In genomic region chr3:2937578-2937977, GRCh38 we compare ENCODE assay signal across 22 cellular contexts.
DNase-seq lines count a peak whose midpoint lies in the region; ATAC-seq and TF ChIP-seq lines count a peak whose summit lies in the region.
"Had no signal": no experiment of that assay in that cellular context is flagged by ENCODE, and none has a peak within 500 bp of the region (broad histone marks: within the 10 kb centered on the region; RNA-seq: fewer than 3 reads in every experiment).

No MANE protein-coding gene starts in this region.

- H3K27me3 ChIP-seq in right cardiac atrium (ENCODE audit: control insufficient read depth, insufficient read depth) = no peaks in the 10 kb centered on the region
- H3K27me3 ChIP-seq in left ventricle myocardium inferior (ENCODE audit: low read depth) = peaks cover 15% of the 10 kb centered on the region
- no peaks in the 10 kb centered on the region for H3K27me3 ChIP-seq in aorta (ENCODE audit: control insufficient read depth in 1 of 2, insufficient read depth in 2 of 2, low read length in 1 of 2)
- H3K27me3 ChIP-seq: BE2C had no signal

- H3K27me3 Mint-ChIP-seq in activated T-cell treated with anti-CD3 and anti-CD28 coated beads, Interleukin-2, amount 50 U/mL, for 4 hours (ENCODE audit: low read depth) = peaks cover 15% of the 10 kb centered on the region
- H3K27me3 Mint-ChIP-seq: type B pancreatic cell had no signal

- intact Hi-C loops in right cardiac atrium (cut with DNase I) (no loop called here), left ventricle myocardium inferior (cut with micrococcal nuclease) (no loop called here), aorta (cut with DNase I) (no loop called here)

- H3K9me3 Mint-ChIP-seq in activated T-cell treated with anti-CD3 and anti-CD28 coated beads, Interleukin-2, amount 50 U/mL, for 4 hours = no peaks in the 10 kb centered on the region
- H3K9me3 Mint-ChIP-seq: activated CD4-positive, alpha-beta T cell treated with anti-CD3 and anti-CD28 coated beads, Interleukin-2, amount 10 ng/mL, durations not matched to agents 7 days and 5 days; type B pancreatic cell had no signal

- H3K4me3 ChIP-seq in right cardiac atrium (ENCODE audit: low read length) (no peak overlapping the region), left ventricle myocardium inferior (no peak overlapping the region), aorta (ENCODE audit: low read length in 2 of 2) (no peak overlapping the region), foreskin fibroblast (ENCODE audit: low read depth in 1 of 2, low read length in 2 of 2) (no peak overlapping the region)

- H3K36me3 Mint-ChIP-seq in activated T-cell treated with anti-CD3 and anti-CD28 coated beads, Interleukin-2, amount 50 U/mL, for 4 hours (ENCODE audit: insufficient read depth) = no peaks in the 10 kb centered on the region
- H3K36me3 Mint-ChIP-seq: type B pancreatic cell had no signal

- no peaks in the 10 kb centered on the region for H3K4me1 Mint-ChIP-seq in activated T-cell treated with anti-CD3 and anti-CD28 coated beads, Interleukin-2, amount 50 U/mL, for 4 hours (ENCODE audit: low read depth)
- H3K4me1 Mint-ChIP-seq: activated CD4-positive, alpha-beta T cell treated with anti-CD3 and anti-CD28 coated beads, Interleukin-2, amount 10 ng/mL, durations not matched to agents 7 days and 5 days had no signal

- H3K4me1 ChIP-seq in right cardiac atrium (ENCODE audit: control insufficient read depth, insufficient read depth, low read length) (no peaks in the 10 kb centered on the region), left ventricle myocardium inferior (no peaks in the 10 kb centered on the region), aorta (ENCODE audit: control insufficient read depth in 1 of 2, insufficient read depth in 2 of 2, low read length in 2 of 2) (no peaks in the 10 kb centered on the region)
- H3K4me1 ChIP-seq: BE2C had no signal

- ATAC-seq in right cardiac atrium (peak; percentile 70 to 78), aorta (ENCODE audit: low FRiP score) (peak; percentile 36)
- ATAC-seq in activated T-cell treated with anti-CD3 and anti-CD28 coated beads, Interleukin-2, amount 50 U/mL, for 4 hours = no peak
- ATAC-seq: HepG2 had no signal

- H3K27ac ChIP-seq in right cardiac atrium (ENCODE audit: low read length) (no peak overlapping the region), left ventricle myocardium inferior (replicated peaks) (no peak overlapping the region), aorta (ENCODE audit: low read depth in 1 of 2, low read length in 2 of 2) (no peak overlapping the region)

- DNase-seq in right cardiac atrium (peak in 1 of 3 donors; percentile 17), left ventricle myocardium inferior (no peak), NCI-H748 treated with DMSO at 0.1 percent for 48 hours (lab: John Stamatoyannopoulos, UW) (peak; percentile 4), cerebellar cortex (ENCODE audit: low spot score) (peak; percentile 16), aorta (no peak), foreskin fibroblast (no peak), islet precursor cell (no peak)
- DNase-seq in activated T-cell treated with anti-CD3 and anti-CD28 coated beads, Interleukin-2, amount 50 U/mL, for 4 hours = no peak
- DNase-seq: ACHN; activated CD4-positive, alpha-beta T cell treated with anti-CD3 and anti-CD28 coated beads, Interleukin-2, amount 10 ng/mL, durations not matched to agents 7 days and 5 days; activated effector memory CD4-positive, alpha-beta T cell treated with anti-CD3 and anti-CD28 coated beads, Interleukin-2, amount 50 U/mL, for 16 hours; activated T-cell treated with anti-CD3 and anti-CD28 coated beads, Interleukin-2, amount 50 U/mL, for 1 hour; BE2C; caudate nucleus; DMS53; GF-D8; Karpas-422; NCI-H510A treated with DMSO at 0.1 percent for 48 hours; stimulated activated naive CD4-positive, alpha-beta T cell; SW 1271 had no signal

- TF ChIP-seq CTCF in left ventricle myocardium inferior (IDR thresholded peaks at IDR 0.05; ENCODE audit: borderline replicate concordance) (no peak), foreskin fibroblast (IDR thresholded peaks at IDR 0.05; ENCODE audit: low read depth, low read length) (no peak)

- WGBS in right cardiac atrium = 25% methylated on average over 2 of the region's 2 CpGs
- 24% methylated on average over 2 of the region's 2 CpGs for WGBS in aorta, 2 donors

- H3K36me3 ChIP-seq in left ventricle myocardium inferior (no peaks in the 10 kb centered on the region), aorta (ENCODE audit: control insufficient read depth in 1 of 2, insufficient read depth in 2 of 2, low read length in 1 of 2) (no peaks in the 10 kb centered on the region)
- H3K36me3 ChIP-seq: BE2C had no signal

- H3K9me3 ChIP-seq in right cardiac atrium (ENCODE audit: control insufficient read depth, low read length) (no peaks in the 10 kb centered on the region), left ventricle myocardium inferior (replicated peaks) (peaks cover 2% of the 10 kb centered on the region), aorta (ENCODE audit: control insufficient read depth, low read length) (no peaks in the 10 kb centered on the region)
- H3K9me3 ChIP-seq: BE2C had no signal

- no peak overlapping the region for H3K4me3 Mint-ChIP-seq in activated T-cell treated with anti-CD3 and anti-CD28 coated beads, Interleukin-2, amount 50 U/mL, for 4 hours
- H3K4me3 Mint-ChIP-seq: activated CD4-positive, alpha-beta T cell treated with anti-CD3 and anti-CD28 coated beads, Interleukin-2, amount 10 ng/mL, durations not matched to agents 7 days and 5 days; type B pancreatic cell had no signal

Comparison
In these comparisons a context has a peak if more than half of its experiments do, and no peak if none do; other contexts are left out.
1. ATAC-seq: peak in right cardiac atrium (2 of 2) and aorta (single experiment); none in activated T-cell treated with anti-CD3 and anti-CD28 coated beads, Interleukin-2, amount 50 U/mL, for 4 hours (0 of 2).
2. DNase-seq: peak in NCI-H748 treated with DMSO at 0.1 percent for 48 hours (single experiment) and cerebellar cortex (single experiment); none in left ventricle myocardium inferior (single experiment), aorta (0 of 2), foreskin fibroblast (0 of 2), activated T-cell treated with anti-CD3 and anti-CD28 coated beads, Interleukin-2, amount 50 U/mL, for 4 hours (single experiment) and islet precursor cell (single experiment).